ENCODE assay signal across 18 cellular contexts in genomic region chr1:205693421-205693991, GRCh38. TPM values are rescaled to one million over a fixed set of nuclear protein-coding genes. Genes with fewer than 3 reads are reported as not detected.
DNase-seq lines count a peak whose midpoint lies in the region; ATAC-seq, FAIRE-seq and TF ChIP-seq lines count a peak whose summit lies in the region.
"Had no signal": no experiment of that assay in that cellular context is flagged by ENCODE, and none has a peak within 500 bp of the region (broad histone marks: within the 10 kb centered on the region; RNA-seq: fewer than 3 reads in every experiment).

No MANE protein-coding gene starts in this region.

- peak overlapping the region in 1 of 3 experiments; percentile 6 for H3K4me3 Mint-ChIP-seq in nephron
- H3K4me3 Mint-ChIP-seq in activated CD4-positive, alpha-beta memory T cell treated with anti-CD3 and anti-CD28 coated beads, Interleukin-2, amount 10 ng/mL, durations not matched to agents 7 days and 5 days = no peak overlapping the region
- H3K4me3 Mint-ChIP-seq: activated T-helper 1 cell treated with anti-CD3 and anti-CD28 coated beads, Interleukin-12 subunit alpha, Interleukin-12 subunit beta, Interleukin-2, Interleukin-4 antibody, amounts not matched to agents 30 ng/mL and 10 ng/mL and 1 ng/mL, durations not matched to agents 14 hours and 24 hours and 36 hours; stimulated activated effector memory CD8-positive, alpha-beta T cell treated with anti-CD3 and anti-CD28 coated beads, Interleukin-12 subunit alpha, Interleukin-12 subunit beta, amount 100 ng/mL, for 72 hours; type B pancreatic cell had no signal

- no peak for TF ChIP-seq POLR2A in IMR-90 (IDR thresholded peaks at IDR 0.05; ENCODE audit: low read depth, low read length)

- H3K9ac ChIP-seq in IMR-90 (ENCODE audit: low read depth, low read length) = no peak overlapping the region

- ATAC-seq in IMR-90 (ENCODE audit: low read depth) = no peak
- ATAC-seq: stimulated activated effector memory CD8-positive, alpha-beta T cell treated with anti-CD3 and anti-CD28 coated beads, Interleukin-12 subunit alpha, Interleukin-12 subunit beta, amount 100 ng/mL, for 72 hours had no signal

- H2BK120ac ChIP-seq in IMR-90 (ENCODE audit: low read depth, low read length) = no peak overlapping the region

- POLR2A ChIA-PET in IMR-90 (lab: Charles Lee; ENCODE audit: unreplicated experiment) = no interaction called here
- POLR2A ChIA-PET in activated CD4-positive, alpha-beta memory T cell treated with anti-CD3 and anti-CD28 coated beads, Interleukin-2, amount 10 ng/mL, durations not matched to agents 7 days and 5 days (lab: Charles Lee) = no interaction called here

- intact Hi-C loops in IMR-90 (cut with micrococcal nuclease) = no loop called here

- H3K4ac ChIP-seq in IMR-90 (ENCODE audit: low read depth, low read length) = no peak overlapping the region

- no peak overlapping the region for H3K18ac ChIP-seq in IMR-90 (ENCODE audit: low read depth, low read length)

- TF ChIP-seq RAD21 in IMR-90 (IDR thresholded peaks at IDR 0.05; ENCODE audit: low read length) = no peak

- dilution Hi-C loops in IMR-90 (cut with HindIII; ENCODE audit: low sequenced_read_pairs, unreplicated experiment) = no loop called here

- H4K8ac ChIP-seq in IMR-90 (ENCODE audit: low read depth in 2 of 2, low read length in 2 of 2) = no peak overlapping the region

- H3K9me3 Mint-ChIP-seq in nephron = no peaks in the 10 kb centered on the region
- no peaks in the 10 kb centered on the region for H3K9me3 Mint-ChIP-seq in activated CD4-positive, alpha-beta memory T cell treated with anti-CD3 and anti-CD28 coated beads, Interleukin-2, amount 10 ng/mL, durations not matched to agents 7 days and 5 days
- H3K9me3 Mint-ChIP-seq: activated T-helper 1 cell treated with anti-CD3 and anti-CD28 coated beads, Interleukin-12 subunit alpha, Interleukin-12 subunit beta, Interleukin-2, Interleukin-4 antibody, amounts not matched to agents 30 ng/mL and 10 ng/mL and 1 ng/mL, durations not matched to agents 14 hours and 24 hours and 36 hours; stimulated activated effector memory CD8-positive, alpha-beta T cell treated with anti-CD3 and anti-CD28 coated beads, Interleukin-12 subunit alpha, Interleukin-12 subunit beta, amount 100 ng/mL, for 72 hours; type B pancreatic cell had no signal

- no peak overlapping the region for H4K5ac ChIP-seq in IMR-90 (ENCODE audit: low read depth, low read length)

- WGBS in IMR-90 (ENCODE audit: extremely low coverage in 2 of 2, insufficient read length in 1 of 2), 2 experiments = 41% methylated on average over 4 of the region's 12 CpGs; no CpG with 5 or more reads in 1 of the 2 experiments

- no peak overlapping the region; the same call in 1 of the 2 replicates for H3K23ac ChIP-seq in IMR-90 (ENCODE audit: low read depth, low read length)

- CTCF ChIA-PET in IMR-90 (lab: Yijun Ruan, JAX) = interaction anchor here (1.1 kb wide), 1 partner anchor 16 kb away, joined by 3 read pairs; no protein-coding TSS in a partner anchor
- CTCF ChIA-PET in activated CD4-positive, alpha-beta memory T cell treated with anti-CD3 and anti-CD28 coated beads, Interleukin-2, amount 10 ng/mL, durations not matched to agents 7 days and 5 days (lab: Charles Lee) = interaction anchor here (1.3 kb wide), 1 partner anchor 15 kb away, joined by 3 read pairs; no protein-coding TSS in a partner anchor

- H3K4me1 Mint-ChIP-seq in nephron = peaks cover 44% of the 10 kb centered on the region
- H3K4me1 Mint-ChIP-seq in activated CD4-positive, alpha-beta memory T cell treated with anti-CD3 and anti-CD28 coated beads, Interleukin-2, amount 10 ng/mL, durations not matched to agents 7 days and 5 days = peaks cover 2% of the 10 kb centered on the region

- DNase-seq in D721Med (ENCODE audit: insufficient read length, low spot score) = peak; percentile 80
- no peak for DNase-seq in IMR-90
- no peak for DNase-seq in NCI-H748 treated with DMSO at 0.1 percent for 48 hours (lab: John Stamatoyannopoulos, UW)
- no peak for DNase-seq in coronary artery (ENCODE audit: low spot score)
- DNase-seq in SIG-M5 treated with dmso at 0.1 percent for 504 hours (lab: John Stamatoyannopoulos, UW; ENCODE audit: unreplicated experiment) = no peak
- DNase-seq in activated CD4-positive, alpha-beta memory T cell treated with anti-CD3 and anti-CD28 coated beads, Interleukin-2, amount 10 ng/mL, durations not matched to agents 7 days and 5 days = no peak
- DNase-seq: hippocampal formation, NCI-H1092 treated with DMSO at 0.1 percent for 48 hours, T1000 had no signal

- FAIRE-seq in D721Med (lab: Jason Lieb, UNC) = no peak

- no peaks in the 10 kb centered on the region for H3K4me1 ChIP-seq in IMR-90 (ENCODE audit: control insufficient read depth, insufficient read depth, low read length)
- H3K4me1 ChIP-seq: breast epithelium had no signal

- H3K27ac Mint-ChIP-seq in nephron = peak overlapping the region; percentile 86 to 96 (median 94)
- H3K27ac Mint-ChIP-seq in activated CD4-positive, alpha-beta memory T cell treated with anti-CD3 and anti-CD28 coated beads, Interleukin-2, amount 10 ng/mL, durations not matched to agents 7 days and 5 days = no peak overlapping the region
- H3K27ac Mint-ChIP-seq: activated T-helper 1 cell treated with anti-CD3 and anti-CD28 coated beads, Interleukin-12 subunit alpha, Interleukin-12 subunit beta, Interleukin-2, Interleukin-4 antibody, amounts not matched to agents 30 ng/mL and 10 ng/mL and 1 ng/mL, durations not matched to agents 14 hours and 24 hours and 36 hours; progenitor cell of endocrine pancreas; stimulated activated effector memory CD8-positive, alpha-beta T cell treated with anti-CD3 and anti-CD28 coated beads, Interleukin-12 subunit alpha, Interleukin-12 subunit beta, amount 100 ng/mL, for 72 hours; type B pancreatic cell had no signal

- no TSS peak for BruUV-seq in IMR-90 (replicated peaks; lab: Mats Ljungman, UMichigan)

- H3K79me1 ChIP-seq in IMR-90 (ENCODE audit: low read depth in 1 of 2, low read length in 2 of 2) = no peaks in the 10 kb centered on the region

- no peak overlapping the region for H2BK20ac ChIP-seq in IMR-90 (ENCODE audit: low read depth, low read length)

- no peaks in the 10 kb centered on the region for H3K36me3 Mint-ChIP-seq in nephron (ENCODE audit: low read depth)
- no peaks in the 10 kb centered on the region for H3K36me3 Mint-ChIP-seq in activated CD4-positive, alpha-beta memory T cell treated with anti-CD3 and anti-CD28 coated beads, Interleukin-2, amount 10 ng/mL, durations not matched to agents 7 days and 5 days (ENCODE audit: low read depth)
- H3K36me3 Mint-ChIP-seq: type B pancreatic cell had no signal

- no peak overlapping the region for H2BK15ac ChIP-seq in IMR-90 (ENCODE audit: low read depth, low read length)

- H3K9me1 ChIP-seq in IMR-90 (ENCODE audit: insufficient read depth, low read length) = no peaks in the 10 kb centered on the region

- H3K56ac ChIP-seq in IMR-90 (ENCODE audit: extremely low read depth, insufficient read depth, low read length) = no peak overlapping the region

- peaks cover 12% of the 10 kb centered on the region for H3K27me3 Mint-ChIP-seq in nephron (ENCODE audit: low read depth)
- H3K27me3 Mint-ChIP-seq in activated CD4-positive, alpha-beta memory T cell treated with anti-CD3 and anti-CD28 coated beads, Interleukin-2, amount 10 ng/mL, durations not matched to agents 7 days and 5 days = peaks cover 10% of the 10 kb centered on the region
- H3K27me3 Mint-ChIP-seq: progenitor cell of endocrine pancreas, type B pancreatic cell had no signal

- H3K9me3 ChIP-seq in IMR-90 (ENCODE audit: control insufficient read depth, insufficient read depth, low read length) = no peaks in the 10 kb centered on the region
- H3K9me3 ChIP-seq: breast epithelium had no signal

- H3K27ac ChIP-seq in IMR-90 (ENCODE audit: insufficient read depth, low read length) (no peak overlapping the region), angular gyrus (ENCODE audit: low read depth, low read length) (peak overlapping the region; percentile 50), coronary artery (no peak overlapping the region)
- H3K27ac ChIP-seq: breast epithelium, SK-N-MC had no signal

- H3K36me3 ChIP-seq in IMR-90 (ENCODE audit: control insufficient read depth, insufficient read depth, low read length) = no peaks in the 10 kb centered on the region
- H3K36me3 ChIP-seq: breast epithelium had no signal

- in situ Hi-C loops in IMR-90 (cut with MboI; ENCODE audit: low sequenced_read_pairs) = no loop called here

- H2AK9ac ChIP-seq in IMR-90 (replicated peaks; ENCODE audit: low read depth, low read length, poor library complexity) = peak overlapping the region; percentile 15

- H4K91ac ChIP-seq in IMR-90 (ENCODE audit: insufficient read depth, low read depth, low read length) = no peak overlapping the region

- peaks cover 15% of the 10 kb centered on the region for H3K27me3 ChIP-seq in IMR-90 (ENCODE audit: control insufficient read depth, insufficient read depth, low read length)
- H3K27me3 ChIP-seq: breast epithelium had no signal

- H3K4me2 ChIP-seq in IMR-90 (ENCODE audit: low read depth, low read length) = no peak overlapping the region
- H3K4me2 ChIP-seq: smooth muscle cell had no signal

- H3K4me3 ChIP-seq in IMR-90 (ENCODE audit: insufficient read depth, low read depth, low read length) (no peak overlapping the region), coronary artery (no peak overlapping the region)
- H3K4me3 ChIP-seq: breast epithelium, SK-N-MC, smooth muscle cell had no signal

- no peaks in the 10 kb centered on the region for H4K20me1 ChIP-seq in IMR-90 (ENCODE audit: insufficient read depth, low read length)

- H2AK5ac ChIP-seq in IMR-90 (ENCODE audit: low read depth, low read length) = no peak overlapping the region

- no peak overlapping the region for H2AFZ ChIP-seq in IMR-90 (replicated peaks; ENCODE audit: low read length, poor library complexity)

- no peak overlapping the region for H3K14ac ChIP-seq in IMR-90 (replicated peaks; ENCODE audit: low read depth, low read length)

- no peak for TF ChIP-seq CTCF in D721Med (IDR thresholded peaks at IDR 0.05; ENCODE audit: insufficient read depth, missing control alignments)
- no peak for TF ChIP-seq CTCF in IMR-90 (conservative IDR thresholded peaks at IDR 0.05; ENCODE audit: low read depth, low read length)
- no peak for TF ChIP-seq CTCF in nephron (IDR thresholded peaks at IDR 0.05; ENCODE audit: unreplicated experiment in 3 of 3)
- TF ChIP-seq CTCF in coronary artery (IDR thresholded peaks at IDR 0.05) = no peak

- no peak overlapping the region for H2BK5ac ChIP-seq in IMR-90 (ENCODE audit: low read depth, low read length, poor library complexity, severe bottlenecking)

RNA-seq across cellular contexts. Expression of gene SLC45A3, which starts 13.2 kb away (rescaled TPM):
- 1.1 and 1.4 TPM in 2 replicates for total RNA-seq in IMR-90 (2012; rRNA removed)
- 2.5 and 3.0 TPM in 2 replicates for polyA plus RNA-seq in IMR-90 (2012; rRNA removed)
- 1.1 and 2.4 TPM in 2 replicates for polyA plus RNA-seq in IMR-90 (2012; cell fraction: cytosol; rRNA removed)
- 2.9 and 5.4 TPM in 2 replicates for polyA plus RNA-seq in IMR-90 (2012; cell fraction: nucleus; rRNA removed; ENCODE audit: low replicate concordance)
- under 1 TPM in 1 of 2 experiments, not detected in 1; 0.18 TPM for total RNA-seq in activated CD4-positive, alpha-beta memory T cell treated with anti-CD3 and anti-CD28 coated beads, Interleukin-2, amount 10 ng/mL, durations not matched to agents 7 days and 5 days

RNA-seq across cellular contexts. Expression of gene NUCKS1, which starts 56.5 kb away (rescaled TPM):
- total RNA-seq in IMR-90 (2012; rRNA removed) = 103 and 179 TPM in 2 replicates
- 29.0 and 37.9 TPM in 2 replicates for polyA plus RNA-seq in IMR-90 (2012; rRNA removed)
- polyA plus RNA-seq in IMR-90 (2012; cell fraction: cytosol; rRNA removed) = 6.9 and 7.8 TPM in 2 replicates
- polyA plus RNA-seq in IMR-90 (2012; cell fraction: nucleus; rRNA removed; ENCODE audit: low replicate concordance) = 1.9 and 13.9 TPM in 2 replicates
- total RNA-seq in activated CD4-positive, alpha-beta memory T cell treated with anti-CD3 and anti-CD28 coated beads, Interleukin-2, amount 10 ng/mL, durations not matched to agents 7 days and 5 days = 100 to 1,000 TPM; 163 to 185 TPM
